Comparison of ENCODE assay signal across 1 cellular context in the genomic region with DNA sequence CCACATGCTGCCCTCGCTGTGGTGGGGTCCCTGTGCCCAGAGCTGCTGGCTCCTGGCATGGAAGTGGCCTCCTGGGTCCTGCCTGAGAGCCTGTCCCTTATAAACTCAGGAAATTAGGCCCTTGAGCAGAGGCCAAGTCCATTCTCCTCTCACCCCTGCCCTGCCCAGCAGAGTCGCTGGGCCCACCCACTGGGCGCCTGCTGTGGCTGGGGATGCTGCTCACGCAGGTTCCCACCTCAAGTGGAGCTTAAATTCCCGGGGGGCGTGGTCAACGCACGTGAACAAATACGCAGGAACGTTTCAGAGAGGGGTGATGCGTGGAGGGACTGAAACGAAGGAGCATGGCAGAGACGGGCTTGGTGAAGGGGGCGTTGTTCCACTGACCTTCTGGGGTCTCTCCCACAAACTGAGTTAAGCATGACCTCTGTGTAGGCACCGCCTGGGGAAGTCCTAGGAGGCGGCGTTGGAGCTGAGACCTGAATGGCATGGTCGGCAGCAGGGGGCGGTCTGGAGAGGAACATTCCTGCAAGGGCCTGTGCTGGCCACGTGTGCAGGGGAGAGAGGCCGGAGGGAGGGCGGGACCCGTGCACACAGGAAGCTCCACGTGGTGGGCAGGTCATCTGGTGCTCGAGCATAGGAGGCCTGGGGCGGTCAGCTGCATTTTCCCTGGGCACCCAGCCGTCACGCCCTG.
TF ChIP-seq lines count a peak whose summit lies in the region.

No MANE protein-coding gene starts in this region.

TF ChIP-seq in K562, 482 proteins besides CTCF, POLR2A, EP300 and RAD21 (continued from another document):
- TF ChIP-seq, protein P1, sequence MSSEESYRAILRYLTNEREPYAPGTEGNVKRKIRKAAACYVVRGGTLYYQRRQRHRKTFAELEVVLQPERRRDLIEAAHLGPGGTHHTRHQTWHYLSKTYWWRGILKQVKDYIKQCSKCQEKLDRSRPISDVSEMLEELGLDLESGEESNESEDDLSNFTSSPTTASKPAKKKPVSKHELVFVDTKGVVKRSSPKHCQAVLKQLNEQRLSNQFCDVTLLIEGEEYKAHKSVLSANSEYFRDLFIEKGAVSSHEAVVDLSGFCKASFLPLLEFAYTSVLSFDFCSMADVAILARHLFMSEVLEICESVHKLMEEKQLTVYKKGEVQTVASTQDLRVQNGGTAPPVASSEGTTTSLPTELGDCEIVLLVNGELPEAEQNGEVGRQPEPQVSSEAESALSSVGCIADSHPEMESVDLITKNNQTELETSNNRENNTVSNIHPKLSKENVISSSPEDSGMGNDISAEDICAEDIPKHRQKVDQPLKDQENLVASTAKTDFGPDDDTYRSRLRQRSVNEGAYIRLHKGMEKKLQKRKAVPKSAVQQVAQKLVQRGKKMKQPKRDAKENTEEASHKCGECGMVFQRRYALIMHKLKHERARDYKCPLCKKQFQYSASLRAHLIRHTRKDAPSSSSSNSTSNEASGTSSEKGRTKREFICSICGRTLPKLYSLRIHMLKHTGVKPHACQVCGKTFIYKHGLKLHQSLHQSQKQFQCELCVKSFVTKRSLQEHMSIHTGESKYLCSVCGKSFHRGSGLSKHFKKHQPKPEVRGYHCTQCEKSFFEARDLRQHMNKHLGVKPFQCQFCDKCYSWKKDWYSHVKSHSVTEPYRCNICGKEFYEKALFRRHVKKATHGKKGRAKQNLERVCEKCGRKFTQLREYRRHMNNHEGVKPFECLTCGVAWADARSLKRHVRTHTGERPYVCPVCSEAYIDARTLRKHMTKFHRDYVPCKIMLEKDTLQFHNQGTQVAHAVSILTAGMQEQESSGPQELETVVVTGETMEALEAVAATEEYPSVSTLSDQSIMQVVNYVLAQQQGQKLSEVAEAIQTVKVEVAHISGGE (CRISPR knock-in tag; IDR thresholded peaks at IDR 0.05): no peak
